Comparison of ENCODE assay signal across 8 cellular contexts in the genomic region with DNA sequence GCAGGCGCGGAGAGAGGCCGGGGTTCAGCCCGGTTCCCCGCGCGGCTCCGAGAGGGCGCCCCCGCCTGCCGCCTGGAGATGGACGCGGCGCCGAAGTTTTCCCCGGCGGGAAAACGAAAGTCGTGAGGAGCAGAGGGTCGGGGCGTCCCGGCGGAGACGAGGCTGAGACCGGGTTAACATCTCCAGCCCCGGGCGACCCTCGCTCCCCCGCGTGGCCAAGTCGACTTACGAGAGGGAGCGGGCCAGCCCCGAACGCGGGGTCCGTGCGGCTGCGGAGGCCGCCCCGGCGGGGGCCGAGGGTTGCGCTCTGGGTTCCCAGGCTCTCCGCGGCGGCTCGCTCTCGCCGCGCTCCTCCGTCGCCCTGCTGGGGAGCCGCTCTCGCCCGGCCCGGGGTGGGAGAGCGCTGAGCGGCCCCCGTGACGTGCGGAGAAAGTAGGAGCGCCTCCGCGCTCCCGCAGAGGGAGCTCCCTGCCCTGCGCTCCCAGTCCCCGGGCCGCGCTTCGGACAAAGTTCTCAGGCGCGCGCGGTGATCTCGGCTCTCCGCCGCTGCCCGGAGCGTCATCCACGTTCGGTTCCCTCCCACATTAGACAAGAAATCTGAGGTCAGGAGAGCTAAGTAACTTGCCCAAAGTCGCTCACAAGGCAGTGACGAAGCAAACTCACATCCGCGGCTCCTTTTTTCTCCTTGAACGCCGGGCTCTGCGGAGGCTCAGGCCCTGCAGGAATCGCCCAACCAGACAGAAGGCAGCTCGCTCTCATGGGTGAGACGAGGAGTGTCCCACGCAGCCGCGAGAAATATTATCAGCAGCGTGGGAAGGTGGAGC. TPM values are rescaled to one million over a fixed set of nuclear protein-coding genes. Genes with fewer than 3 reads are reported as not detected.
DNase-seq lines count a peak whose midpoint lies in the region; ATAC-seq and TF ChIP-seq lines count a peak whose summit lies in the region.

No MANE protein-coding gene starts in this region.

- peaks cover 7% of the 10 kb centered on the region for H3K36me3 Mint-ChIP-seq in activated T-helper 17 cell treated with anti-CD3 and anti-CD28 coated beads, Interleukin-2, amount 50 U/mL, for 72 hours (ENCODE audit: low read depth)
- H3K36me3 Mint-ChIP-seq in naive thymus-derived CD8-positive, alpha-beta T cell, result no peaks in the 10 kb centered on the region

- no peaks in the 10 kb centered on the region for H3K9me3 Mint-ChIP-seq in activated T-helper 17 cell treated with anti-CD3 and anti-CD28 coated beads, Interleukin-2, amount 50 U/mL, for 72 hours
- H3K9me3 Mint-ChIP-seq in naive thymus-derived CD8-positive, alpha-beta T cell, result no peaks in the 10 kb centered on the region

- peaks cover 33% of the 10 kb centered on the region for H3K4me1 Mint-ChIP-seq in activated T-helper 17 cell treated with anti-CD3 and anti-CD28 coated beads, Interleukin-2, amount 50 U/mL, for 72 hours
- peaks cover 48 to 86% (median 81%) of the 10 kb centered on the region in 4 donors for H3K4me1 Mint-ChIP-seq in naive thymus-derived CD8-positive, alpha-beta T cell

- H3K4me3 ChIP-seq in fibroblast of pulmonary artery (replicated peaks; ENCODE audit: low read depth, low read length) (peak overlapping the region; percentile 68), subcutaneous abdominal adipose tissue (ENCODE audit: low read depth in 1 of 5, low read length in 5 of 5) (peak overlapping the region; percentile 74 to 87 (median 77))

- no peaks in the 10 kb centered on the region for H3K36me3 ChIP-seq in subcutaneous abdominal adipose tissue (ENCODE audit: control insufficient read depth in 5 of 5, insufficient read depth in 5 of 5, low read length in 5 of 5)

- H3K27me3 Mint-ChIP-seq in activated T-helper 17 cell treated with anti-CD3 and anti-CD28 coated beads, Interleukin-2, amount 50 U/mL, for 72 hours, result no peaks in the 10 kb centered on the region
- peaks cover 0 to 8% (median 0%) of the 10 kb centered on the region in 5 donors for H3K27me3 Mint-ChIP-seq in naive thymus-derived CD8-positive, alpha-beta T cell

- H3K27ac Mint-ChIP-seq in activated T-helper 17 cell treated with anti-CD3 and anti-CD28 coated beads, Interleukin-2, amount 50 U/mL, for 72 hours, result peak overlapping the region; percentile 80
- peak overlapping the region; percentile 91 to 99 (median 98) for H3K27ac Mint-ChIP-seq in naive thymus-derived CD8-positive, alpha-beta T cell

- no peak for TF ChIP-seq CTCF in fibroblast of pulmonary artery (IDR thresholded peaks at IDR 0.05; ENCODE audit: low read length, missing control alignments)

- H3K27me3 ChIP-seq in subcutaneous abdominal adipose tissue (ENCODE audit: control insufficient read depth in 5 of 5, insufficient read depth in 4 of 5, low read length in 5 of 5), result peaks cover 0 to 15% (median 2%) of the 10 kb centered on the region in 5 donors

- peak overlapping the region; percentile 85 for H3K4me3 Mint-ChIP-seq in activated T-helper 17 cell treated with anti-CD3 and anti-CD28 coated beads, Interleukin-2, amount 50 U/mL, for 72 hours
- peak overlapping the region; percentile 77 to 97 (median 94) for H3K4me3 Mint-ChIP-seq in naive thymus-derived CD8-positive, alpha-beta T cell

- H3K9ac ChIP-seq in subcutaneous abdominal adipose tissue (ENCODE audit: low read length in 5 of 5), result peak overlapping the region; percentile 5 to 60 (median 38)

- peak; percentile 25 for DNase-seq in SIG-M5 treated with dmso at 0.1 percent for 504 hours (lab: John Stamatoyannopoulos, UW; ENCODE audit: unreplicated experiment)
- DNase-seq in SIG-M5 (lab: John Stamatoyannopoulos, UW), result no peak
- peak; percentile 61 for DNase-seq in NOMO-1 treated with DMSO at 0.1 percent for 48 hours (lab: John Stamatoyannopoulos, UW; ENCODE audit: unreplicated experiment)
- peak; percentile 74 for DNase-seq in fibroblast of pulmonary artery (ENCODE audit: low read depth)
- peak; percentile 36 to 84 (median 70) for DNase-seq in naive thymus-derived CD8-positive, alpha-beta T cell

- peaks cover 1 to 38% (median 18%) of the 10 kb centered on the region in 5 donors for H3K4me1 ChIP-seq in subcutaneous abdominal adipose tissue (ENCODE audit: control insufficient read depth in 5 of 5, insufficient read depth in 5 of 5, low read length in 5 of 5)

- peak overlapping the region; percentile 61 for H3K27ac ChIP-seq in subcutaneous abdominal adipose tissue (ENCODE audit: low read depth, low read length)

- POLR2A ChIA-PET in naive thymus-derived CD8-positive, alpha-beta T cell (lab: Charles Lee), result interaction anchor here (0.6 to 11.6 kb wide), 22 partner anchors 11 to 284 kb away, joined by 3 to 201 read pairs (median 6); partner anchors contain the start of genes ANKRD31 and HMGCR

- no peaks in the 10 kb centered on the region for H3K9me3 ChIP-seq in subcutaneous abdominal adipose tissue (ENCODE audit: control insufficient read depth in 5 of 5, low read length in 5 of 5)

- peak; percentile 56 for ATAC-seq in activated T-helper 17 cell treated with anti-CD3 and anti-CD28 coated beads, Interleukin-2, amount 50 U/mL, for 72 hours (replicated peaks)
- peak; percentile 34 to 57 for ATAC-seq in naive thymus-derived CD8-positive, alpha-beta T cell
- ATAC-seq in HG03457 (IDR thresholded peaks at IDR 0.05; ENCODE audit: unreplicated experiment), result no peak

RNA-seq across cellular contexts. Expression of gene GCNT4, which starts 1.1 kb away (rescaled TPM):
- total RNA-seq in activated T-helper 17 cell treated with anti-CD3 and anti-CD28 coated beads, Interleukin-2, amount 50 U/mL, for 72 hours, result 1 to 10 TPM in 1 of 2 donors, under 1 TPM in 1; 0.91 to 3.9 TPM
- 10 to 100 TPM; 22.5 to 23.5 TPM for total RNA-seq in naive thymus-derived CD8-positive, alpha-beta T cell
- polyA plus RNA-seq in naive thymus-derived CD8-positive, alpha-beta T cell, result 1 to 10 TPM; 2.3 to 2.7 (median 2.6) TPM

Comparison
In these comparisons a context has a peak if more than half of its experiments do, and no peak if none do; other contexts are left out.
1. RNA of gene GCNT4, which starts 1.1 kb away (total RNA-seq): 22.5 to 23.5 TPM in naive thymus-derived CD8-positive, alpha-beta T cell; 0.91 to 3.9 TPM in activated T-helper 17 cell treated with anti-CD3 and anti-CD28 coated beads, Interleukin-2, amount 50 U/mL, for 72 hours; every median in the first group is over 4 times any median in the second.